In the genomic region with DNA sequence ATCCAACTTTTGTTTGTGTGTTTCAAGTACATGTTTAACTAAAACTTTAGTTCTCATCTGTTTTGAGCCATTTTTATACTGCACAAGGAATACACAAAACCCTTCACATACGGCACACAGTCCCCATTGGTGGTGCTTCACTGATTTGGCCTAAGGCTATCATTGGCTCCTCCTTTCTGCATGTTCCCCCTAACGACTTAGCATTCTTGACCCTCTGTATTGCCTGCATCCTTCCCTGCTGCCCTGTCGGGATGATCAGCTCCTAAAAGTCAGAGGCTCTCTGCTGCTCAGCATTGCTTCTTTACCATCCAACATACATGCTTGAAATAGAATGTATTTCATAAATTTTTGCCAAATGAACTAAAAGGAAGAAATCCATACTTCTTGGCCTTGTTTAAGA, we compare ENCODE assay signal across 26 cellular contexts.
"Had no signal": no experiment of that assay in that cellular context is flagged by ENCODE, and none has a peak within 500 bp of the region (broad histone marks: within the 10 kb centered on the region; RNA-seq: fewer than 3 reads in every experiment).

No MANE protein-coding gene starts in this region.

- H3K9ac ChIP-seq: neural progenitor cell, parathyroid adenoma had no signal

- H3K4me3 Mint-ChIP-seq: endodermal cell; naive thymus-derived CD4-positive, alpha-beta T cell; nephron; neural progenitor cell; stimulated activated naive B cell treated with anti-CD40 and anti-IgM and Interleukin-4, amounts not matched to agents 10 μg/mL and 1 μg/mL and 100 μg/mL, for 72 hours; stimulated activated naive CD8-positive, alpha-beta T cell treated with anti-CD3 and anti-CD28 coated beads, Interleukin-15, Interleukin-2, amounts not matched to agents 100 ng/mL and 50 ng/mL, for 24 hours had no signal

- H3K9me3 ChIP-seq: gastrocnemius medialis, right lobe of liver, upper lobe of left lung had no signal

- H3K4me3 ChIP-seq: gastrocnemius medialis, heart left ventricle, hepatocyte, neural progenitor cell, right lobe of liver, thoracic aorta, tibial nerve, upper lobe of left lung had no signal

- H3K27me3 Mint-ChIP-seq: naive thymus-derived CD4-positive, alpha-beta T cell; progenitor cell of endocrine pancreas; stimulated activated naive B cell treated with anti-CD40 and anti-IgM and Interleukin-4, amounts not matched to agents 10 μg/mL and 1 μg/mL and 100 μg/mL, for 72 hours had no signal

- H3K79me2 ChIP-seq: hepatocyte, parathyroid adenoma had no signal

- H3K27ac Mint-ChIP-seq: endodermal cell; naive thymus-derived CD4-positive, alpha-beta T cell; nephron; neural progenitor cell; progenitor cell of endocrine pancreas; stimulated activated naive B cell treated with anti-CD40 and anti-IgM and Interleukin-4, amounts not matched to agents 10 μg/mL and 1 μg/mL and 100 μg/mL, for 72 hours; stimulated activated naive CD8-positive, alpha-beta T cell treated with anti-CD3 and anti-CD28 coated beads, Interleukin-15, Interleukin-2, amounts not matched to agents 100 ng/mL and 50 ng/mL, for 24 hours had no signal

- H3K27ac ChIP-seq: epithelial cell of prostate, gastrocnemius medialis, heart left ventricle, hepatocyte, neural progenitor cell, parathyroid adenoma, right lobe of liver, thoracic aorta, tibial nerve, upper lobe of left lung had no signal

- H3K4me2 ChIP-seq: hepatocyte, neural progenitor cell had no signal

- H3K4me1 ChIP-seq: gastrocnemius medialis, neural progenitor cell, parathyroid adenoma, right lobe of liver, upper lobe of left lung had no signal

- H2AFZ ChIP-seq: hepatocyte, neural progenitor cell, parathyroid adenoma had no signal

- ATAC-seq: esophagus mucosa; gastrocnemius medialis; heart left ventricle; left lobe of liver; naive thymus-derived CD4-positive, alpha-beta T cell; right lobe of liver; stimulated activated naive B cell treated with anti-CD40 and anti-IgM and Interleukin-4, amounts not matched to agents 10 μg/mL and 1 μg/mL and 100 μg/mL, for 72 hours had no signal

- H3K27me3 ChIP-seq: gastrocnemius medialis, heart left ventricle, neural progenitor cell, right lobe of liver, tibial nerve, upper lobe of left lung had no signal

- H3K4me1 Mint-ChIP-seq: endodermal cell, nephron had no signal

- H3K36me3 ChIP-seq: gastrocnemius medialis, heart left ventricle, neural progenitor cell, right lobe of liver, thoracic aorta, tibial nerve, upper lobe of left lung had no signal

- DNase-seq: effector CD8-positive, alpha-beta T cell; endodermal cell; foreskin fibroblast; gastrocnemius medialis; heart left ventricle; kidney; mesenchymal stem cell; midbrain; naive thymus-derived CD4-positive, alpha-beta T cell; right lobe of liver; small intestine; stimulated activated CD4-positive, alpha-beta T cell treated with anti-CD3 and anti-CD28 coated beads, Interleukin-15, amount 100 ng/mL, for 24 hours; stimulated activated CD4-positive, alpha-beta T cell treated with anti-CD3 and anti-CD28 coated beads, Interleukin-2, amount 100 ng/mL, for 48 hours; stimulated activated naive B cell treated with anti-CD40 and anti-IgM and Interleukin-4, amounts not matched to agents 10 μg/mL and 1 μg/mL and 100 μg/mL, for 72 hours; upper lobe of left lung had no signal

- H3K36me3 Mint-ChIP-seq: naive thymus-derived CD4-positive, alpha-beta T cell; neural progenitor cell; stimulated activated naive B cell treated with anti-CD40 and anti-IgM and Interleukin-4, amounts not matched to agents 10 μg/mL and 1 μg/mL and 100 μg/mL, for 72 hours had no signal
